ENCODE assay signal across 18 cellular contexts in genomic region chr7:44291733-44292395, GRCh38. TPM values are rescaled to one million over a fixed set of nuclear protein-coding genes. Genes with fewer than 3 reads are reported as not detected.
DNase-seq lines count a peak whose midpoint lies in the region; ATAC-seq and TF ChIP-seq lines count a peak whose summit lies in the region.
"Had no signal": no experiment of that assay in that cellular context is flagged by ENCODE, and none has a peak within 500 bp of the region (broad histone marks: within the 10 kb centered on the region; RNA-seq: fewer than 3 reads in every experiment).

No MANE protein-coding gene starts in this region.

- H3K9me3 Mint-ChIP-seq in Calu3 (ENCODE audit: low read depth, unreplicated experiment) = no peaks in the 10 kb centered on the region
- H3K9me3 Mint-ChIP-seq: activated B cell treated with CpG ODN at 0.5 μM for 24 hours had no signal

- TF ChIP-seq POLR2A in IMR-90 (IDR thresholded peaks at IDR 0.05; ENCODE audit: low read depth, low read length) (no peak), heart left ventricle (IDR thresholded peaks at IDR 0.05) (no peak)

- no peaks in the 10 kb centered on the region for H3K36me3 ChIP-seq in IMR-90 (ENCODE audit: control insufficient read depth, insufficient read depth, low read length)
- no peaks in the 10 kb centered on the region for H3K36me3 ChIP-seq in heart left ventricle
- no peaks in the 10 kb centered on the region for H3K36me3 ChIP-seq in WERI-Rb-1
- H3K36me3 ChIP-seq: BE2C, colonic mucosa, suprapubic skin had no signal

- H3K4ac ChIP-seq in IMR-90 (ENCODE audit: low read depth, low read length) = peak overlapping the region; percentile 30; the same call in 1 of the 2 replicates

- intact Hi-C loops in Calu3 (cut with micrococcal nuclease; ENCODE audit: unreplicated experiment) (no loop called here), IMR-90 (cut with micrococcal nuclease) (no loop called here), heart left ventricle (cut with DNase I) (loop anchor here in 2 of 10 donors (5.0 kb wide), 1 partner anchor 35 kb away; no protein-coding TSS in a partner anchor)

- H3K27me3 ChIP-seq in IMR-90 (ENCODE audit: control insufficient read depth, insufficient read depth, low read length) (peaks cover 39% of the 10 kb centered on the region), heart left ventricle (peaks cover 0 to 4% (median 0%) of the 10 kb centered on the region in 9 donors), WERI-Rb-1 (ENCODE audit: insufficient read depth, low read depth, severe bottlenecking) (no peaks in the 10 kb centered on the region)
- H3K27me3 ChIP-seq: BE2C had no signal

- no peak overlapping the region for H3K23ac ChIP-seq in IMR-90 (ENCODE audit: low read depth, low read length)

- DNase-seq in Calu3 (peak; percentile 0), IMR-90 (no peak), heart left ventricle (peak in 2 of 5 donors; percentile 4 to 14), omental fat pad (ENCODE audit: low spot score) (peak; percentile 5), WERI-Rb-1 (no peak)
- DNase-seq: activated naive CD4-positive, alpha-beta T cell treated with anti-CD3 and anti-CD28 coated beads, Interleukin-2, amount 50 U/mL, for 16 hours; NCI-H1436; NCI-H2171 treated with DMSO at 0.1 percent for 48 hours; NCI-H774; SIG-M5; stimulated activated CD4-positive, alpha-beta T cell treated with anti-CD3 and anti-CD28 coated beads, Interleukin-4, amount 100 ng/mL, for 24 hours had no signal

- no peak overlapping the region for H2AK9ac ChIP-seq in IMR-90 (replicated peaks; ENCODE audit: low read depth, low read length, poor library complexity)

- peak overlapping the region; percentile 8 for H2AFZ ChIP-seq in IMR-90 (replicated peaks; ENCODE audit: low read length, poor library complexity)

- H4K20me1 ChIP-seq in IMR-90 (ENCODE audit: insufficient read depth, low read length) = no peaks in the 10 kb centered on the region; the same call in 1 of the 2 replicates

- no peak overlapping the region for H2AK5ac ChIP-seq in IMR-90 (ENCODE audit: low read depth, low read length)

- H3K9me3 ChIP-seq in IMR-90 (ENCODE audit: control insufficient read depth, insufficient read depth, low read length) (no peaks in the 10 kb centered on the region), heart left ventricle (no peaks in the 10 kb centered on the region), WERI-Rb-1 (ENCODE audit: severe bottlenecking) (no peaks in the 10 kb centered on the region)
- H3K9me3 ChIP-seq: BE2C, colonic mucosa, suprapubic skin had no signal

- peak overlapping the region; percentile 24; the same call in 1 of the 2 replicates for H2BK20ac ChIP-seq in IMR-90 (ENCODE audit: low read depth, low read length)

- no peak for TF ChIP-seq RAD21 in IMR-90 (IDR thresholded peaks at IDR 0.05; ENCODE audit: low read length)

- H2BK5ac ChIP-seq in IMR-90 (ENCODE audit: low read depth, low read length, poor library complexity, severe bottlenecking) = no peak overlapping the region

- H3K79me1 ChIP-seq in IMR-90 (ENCODE audit: low read depth in 1 of 2, low read length in 2 of 2) = no peaks in the 10 kb centered on the region

- H3K27me3 Mint-ChIP-seq in Calu3 (ENCODE audit: unreplicated experiment) = peaks cover 100% of the 10 kb centered on the region

- peak overlapping the region; percentile 26; the same call in 1 of the 2 replicates for H2BK120ac ChIP-seq in IMR-90 (ENCODE audit: low read depth, low read length)

- 0 out of 3 replicates have a peak overlapping the region, but pooled peaks have one; percentile 7 for H2BK15ac ChIP-seq in IMR-90 (ENCODE audit: low read depth, low read length)

- in situ Hi-C loops in IMR-90 (cut with MboI; ENCODE audit: low sequenced_read_pairs) = no loop called here

- TF ChIP-seq CTCF in Calu3 (IDR thresholded peaks at IDR 0.05; ENCODE audit: unreplicated experiment) (no peak), IMR-90 (conservative IDR thresholded peaks at IDR 0.05; ENCODE audit: low read depth, low read length) (no peak), heart left ventricle (IDR thresholded peaks at IDR 0.05) (no peak), omental fat pad (IDR thresholded peaks at IDR 0.05) (no peak), WERI-Rb-1 (IDR thresholded peaks at IDR 0.05; ENCODE audit: low read depth, low read length) (no peak)

- peaks cover 7% of the 10 kb centered on the region; the same call in 1 of the 2 replicates for H3K4me1 ChIP-seq in IMR-90 (ENCODE audit: control insufficient read depth, insufficient read depth, low read length)
- peaks cover 0 to 75% (median 47%) of the 10 kb centered on the region in 12 donors for H3K4me1 ChIP-seq in heart left ventricle
- H3K4me1 ChIP-seq: BE2C, colonic mucosa, suprapubic skin had no signal

- 0 out of 2 replicates have a peak overlapping the region, but pooled peaks have one; percentile 11 for H4K91ac ChIP-seq in IMR-90 (ENCODE audit: insufficient read depth, low read depth, low read length)

- 26% methylated on average over 3 of the region's 9 CpGs; no CpG with 5 or more reads in 1 of the 2 experiments for WGBS in IMR-90 (ENCODE audit: extremely low coverage in 2 of 2, insufficient read length in 1 of 2), 2 experiments
- WGBS in heart left ventricle, 4 donors = 41 to 48% (median 46%) methylated on average over 9 of the region's 9 CpGs

- H3K36me3 Mint-ChIP-seq in Calu3 (ENCODE audit: insufficient read depth, unreplicated experiment) = no peaks in the 10 kb centered on the region

- H3K27ac Mint-ChIP-seq in Calu3 (ENCODE audit: unreplicated experiment) = no peak overlapping the region
- H3K27ac Mint-ChIP-seq: activated B cell treated with CpG ODN at 0.5 μM for 24 hours had no signal

- H3K9ac ChIP-seq in IMR-90 (ENCODE audit: low read depth, low read length) = no peak overlapping the region

- H3K4me1 Mint-ChIP-seq in Calu3 (ENCODE audit: low read depth, unreplicated experiment) = peaks cover 8% of the 10 kb centered on the region

- H3K27ac ChIP-seq in IMR-90 (ENCODE audit: insufficient read depth, low read length) (no peak overlapping the region), heart left ventricle (peak overlapping the region; percentile 62 to 92 (median 82)), WERI-Rb-1 (no peak overlapping the region)
- H3K27ac ChIP-seq: colonic mucosa, suprapubic skin had no signal

- dilution Hi-C loops in IMR-90 (cut with HindIII; ENCODE audit: low sequenced_read_pairs, unreplicated experiment) = no loop called here

- BruUV-seq in Calu3 (replicated peaks; lab: Mats Ljungman, UMichigan) = no TSS peak
- BruUV-seq in IMR-90 (replicated peaks; lab: Mats Ljungman, UMichigan) = no TSS peak

- no peak overlapping the region for H3K4me2 ChIP-seq in IMR-90 (ENCODE audit: low read depth, low read length)

- CTCF ChIA-PET in Calu3 (lab: Charles Lee) (no interaction called here), IMR-90 (lab: Yijun Ruan, JAX) (no interaction called here)

- peak overlapping the region; percentile 46 for H3K14ac ChIP-seq in IMR-90 (replicated peaks; ENCODE audit: low read depth, low read length)

- ATAC-seq in IMR-90 (ENCODE audit: low read depth) (no peak; the same call in 1 of the 2 replicates), heart left ventricle (peak in 3 of 4 donors; percentile 1 to 4 (median 3)), omental fat pad (ENCODE audit: low FRiP score) (no peak), GM21619 (IDR thresholded peaks at IDR 0.05; ENCODE audit: unreplicated experiment) (no peak), HG02759 (IDR thresholded peaks at IDR 0.05; ENCODE audit: unreplicated experiment) (no peak)

- H3K4me3 Mint-ChIP-seq in Calu3 (ENCODE audit: low read depth, unreplicated experiment) = no peak overlapping the region
- H3K4me3 Mint-ChIP-seq: activated B cell treated with CpG ODN at 0.5 μM for 24 hours had no signal

- no peak overlapping the region for H3K56ac ChIP-seq in IMR-90 (ENCODE audit: extremely low read depth, insufficient read depth, low read length)

- POLR2A ChIA-PET in IMR-90 (lab: Charles Lee; ENCODE audit: unreplicated experiment) = no interaction called here

- no peak overlapping the region for H4K8ac ChIP-seq in IMR-90 (ENCODE audit: low read depth in 2 of 2, low read length in 2 of 2)

- 0 out of 2 replicates have a peak, but pooled peaks cover 4% of the 10 kb centered on the region for H3K9me1 ChIP-seq in IMR-90 (ENCODE audit: insufficient read depth, low read length)

- H3K18ac ChIP-seq in IMR-90 (ENCODE audit: low read depth, low read length) = peak overlapping the region; percentile 18; the same call in 1 of the 2 replicates

- no peak overlapping the region; the same call in 1 of the 2 replicates for H4K5ac ChIP-seq in IMR-90 (ENCODE audit: low read depth, low read length)

- no peak overlapping the region for H3K4me3 ChIP-seq in IMR-90 (ENCODE audit: insufficient read depth, low read depth, low read length)
- H3K4me3 ChIP-seq in heart left ventricle = no peak overlapping the region
- no peak overlapping the region for H3K4me3 ChIP-seq in WERI-Rb-1 (ENCODE audit: low read depth, low read length)
- H3K4me3 ChIP-seq: colonic mucosa, suprapubic skin had no signal

TF ChIP-seq in IMR-90, 13 proteins besides CTCF, POLR2A, EP300 and RAD21 (continues in another document):
- TF ChIP-seq BHLHE40 (IDR thresholded peaks at IDR 0.05; ENCODE audit: low read depth, low read length) (no peak), MXI1 (IDR thresholded peaks at IDR 0.05; ENCODE audit: borderline replicate concordance, low read depth, low read length) (no peak), ELK1 (IDR thresholded peaks at IDR 0.05; ENCODE audit: borderline replicate concordance, low read depth, low read length) (no peak), NFE2L2 (IDR thresholded peaks at IDR 0.05; ENCODE audit: low read depth, low read length) (no peak), CEBPB (IDR thresholded peaks at IDR 0.05; ENCODE audit: low read depth, low read length) (no peak), MAFK (IDR thresholded peaks at IDR 0.05; ENCODE audit: low read depth, low read length) (no peak), RFX5 (IDR thresholded peaks at IDR 0.05; ENCODE audit: low read depth, low read length) (no peak), SMC3 (IDR thresholded peaks at IDR 0.05; ENCODE audit: low read depth, low read length) (no peak)

RNA-seq across cellular contexts. Expression of gene CAMK2B, which starts 33.5 kb away (rescaled TPM):
- 0.12 TPM in 1 of 2 replicates, not detected in the other for total RNA-seq in Calu3 (2022)
- 0.18 and 0.28 TPM in 2 replicates for total RNA-seq in IMR-90 (2012; rRNA removed)
- 0.14 and 0.36 TPM in 2 replicates for polyA plus RNA-seq in IMR-90 (2012; rRNA removed)
- polyA plus RNA-seq in IMR-90 (2012; cell fraction: cytosol; rRNA removed) = 0.11 and 0.74 TPM in 2 replicates
- polyA plus RNA-seq in IMR-90 (2012; cell fraction: nucleus; rRNA removed; ENCODE audit: low replicate concordance) = 0.57 and 1.0 TPM in 2 replicates
- 100 to 1,000 TPM in 5 of 9 donors, 10 to 100 TPM in 4; 77.5 to 141 (median 104) TPM for total RNA-seq in heart left ventricle
- 100 to 1,000 TPM in 1 of 2 donors, 10 to 100 TPM in 1; 35.7 to 103 TPM for polyA plus RNA-seq in heart left ventricle
- under 1 TPM in 1 of 4 donors, not detected in 3; 0.48 TPM for total RNA-seq in omental fat pad
- total RNA-seq: osteocyte had no signal

Comparison
In these comparisons a context has a peak if more than half of its experiments do, and no peak if none do; other contexts are left out.
1. DNase-seq: peak in Calu3 (single experiment) and omental fat pad (single experiment); none in IMR-90 (single experiment) and WERI-Rb-1 (single experiment).
2. ATAC-seq: peak in heart left ventricle (3 of 4); none in IMR-90 (single experiment), omental fat pad (single experiment), GM21619 (single experiment) and HG02759 (single experiment).
3. H3K27ac ChIP-seq: peak in heart left ventricle (12 of 12); none in IMR-90 (single experiment) and WERI-Rb-1 (single experiment).
4. RNA of gene CAMK2B, which starts 33.5 kb away (total RNA-seq): 77.5 to 141 TPM in heart left ventricle; 0.48 TPM in omental fat pad, 0.18 to 0.28 TPM in IMR-90 and 0.12 TPM in Calu3; every median in the first group is over 10 times any median in the second.